Comparison of ENCODE assay signal across 25 cellular contexts in the genomic region with DNA sequence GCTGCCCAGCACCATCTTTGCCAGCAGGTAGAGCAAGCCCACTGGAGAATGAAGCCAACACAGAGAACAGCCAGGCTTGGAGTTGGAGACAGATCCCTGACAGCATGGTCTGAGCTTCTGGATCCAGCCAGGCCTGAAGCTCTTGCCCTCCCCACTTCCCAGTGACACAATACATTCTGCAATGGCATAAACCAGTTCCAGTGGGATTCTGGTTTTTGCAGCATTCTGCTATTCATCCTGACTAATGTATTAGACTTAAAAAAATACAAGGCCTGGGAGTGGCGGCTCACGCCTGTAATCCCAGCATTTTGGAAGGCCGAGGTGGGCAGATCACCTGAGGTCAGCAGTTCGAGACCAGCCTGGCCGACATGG. TPM values are rescaled to one million over a fixed set of nuclear protein-coding genes. Genes with fewer than 3 reads are reported as not detected.
A peak's percentile ranks its signal among the peaks of the same experiment; 100 is the strongest.
DNase-seq lines count a peak whose midpoint lies in the region; ATAC-seq and TF ChIP-seq lines count a peak whose summit lies in the region.
"Had no signal": no experiment of that assay in that cellular context is flagged by ENCODE, and none has a peak within 500 bp of the region (broad histone marks: within the 10 kb centered on the region; RNA-seq: fewer than 3 reads in every experiment).

No MANE protein-coding gene starts in this region.

- no peak overlapping the region for H2AFZ ChIP-seq in PC-9

- peaks cover 30% of the 10 kb centered on the region for H3K4me1 Mint-ChIP-seq in activated CD4-positive, alpha-beta memory T cell treated with anti-CD3 and anti-CD28 coated beads for 36 hours (ENCODE audit: low read depth)

- peak overlapping the region in 7 of 11 experiments; percentile 6 to 93 (median 89); a peak in 13 of 22 replicates for H3K27ac ChIP-seq in BLaER1 treated with 17β-estradiol and CSF1 and Interleukin-3, amounts not matched to agents 10 nM and 100 nM
- peak overlapping the region; percentile 98 for H3K27ac ChIP-seq in PC-9
- H3K27ac ChIP-seq in esophagus (ENCODE audit: low read depth in 2 of 2, low read length in 1 of 2): peak overlapping the region; percentile 46 to 70
- H3K27ac ChIP-seq in skin epidermis: peak overlapping the region in 15 of 21 experiments; percentile 22 to 84 (median 65)

- H3K9me3 Mint-ChIP-seq in activated CD4-positive, alpha-beta memory T cell treated with anti-CD3 and anti-CD28 coated beads for 36 hours: no peaks in the 10 kb centered on the region
- H3K9me3 Mint-ChIP-seq: stimulated activated naive B cell treated with anti-CD40 and anti-IgM and Interleukin-4, amounts not matched to agents 10 μg/mL and 1 μg/mL and 100 μg/mL, for 72 hours had no signal

- ATAC-seq in HG03565 (IDR thresholded peaks at IDR 0.05; ENCODE audit: unreplicated experiment) (no peak), HG02571 (IDR thresholded peaks at IDR 0.05; ENCODE audit: unreplicated experiment) (no peak)
- ATAC-seq: stimulated activated naive B cell treated with anti-CD40 and anti-IgM and Interleukin-4, amounts not matched to agents 10 μg/mL and 1 μg/mL and 100 μg/mL, for 72 hours had no signal

- H3K9me3 ChIP-seq in BLaER1 treated with 17β-estradiol and CSF1 and Interleukin-3, amounts not matched to agents 10 nM and 100 nM (replicated peaks in 1 of 11): no peaks in the 10 kb centered on the region
- H3K9me3 ChIP-seq in PC-9 (ENCODE audit: insufficient read depth, low read depth) (no peaks in the 10 kb centered on the region), esophagus (ENCODE audit: control insufficient read depth in 2 of 2, insufficient read depth in 1 of 2, low read depth in 1 of 2, low read length in 1 of 2) (no peaks in the 10 kb centered on the region)
- H3K9me3 ChIP-seq: heart left ventricle, SK-N-SH, testis had no signal

- DNase-seq in PC-9 (no peak), NCI-H82 treated with DMSO at 0.1 percent for 48 hours (lab: John Stamatoyannopoulos, UW; ENCODE audit: unreplicated experiment) (no peak)
- DNase-seq in activated CD4-positive, alpha-beta memory T cell treated with anti-CD3 and anti-CD28 coated beads for 36 hours: no peak
- DNase-seq: activated CD4-positive, alpha-beta T cell treated with anti-CD3 and anti-CD28 coated beads for 4 hours; activated naive CD4-positive, alpha-beta T cell treated with Interleukin-2 at 50 U/mL for 16 hours; activated T-cell treated with anti-CD3 and anti-CD28 coated beads, Interleukin-2, amount 50 U/mL, for 48 hours; cortex of kidney; heart left ventricle; left cardiac atrium; NCI-H1092; NCI-H187; NCI-H2171 treated with DMSO at 0.1 percent for 48 hours; NCI-H524; RPMI8226; SK-N-SH; stimulated activated CD4-positive, alpha-beta T cell treated with anti-CD3 and anti-CD28 coated beads, Interleukin-4, amount 100 ng/mL, for 24 hours; stimulated activated naive B cell treated with anti-CD40 and anti-IgM and Interleukin-4, amounts not matched to agents 10 μg/mL and 1 μg/mL and 100 μg/mL, for 72 hours; T-helper 2 cell; testis had no signal

- no peaks in the 10 kb centered on the region for H3K9me2 ChIP-seq in PC-9 (ENCODE audit: insufficient read depth)
- H3K9me2 ChIP-seq: SK-N-SH had no signal

- CTCF ChIA-PET in PC-9 (lab: Charles Lee): no interaction called here
- CTCF ChIA-PET in activated CD4-positive, alpha-beta memory T cell treated with anti-CD3 and anti-CD28 coated beads for 36 hours (lab: Charles Lee): interaction anchor here (1.5 kb wide), 1 partner anchor 14 kb away, joined by 5 read pairs; no protein-coding TSS in a partner anchor

- peak overlapping the region in 1 of 11 experiments; percentile 35; a peak in 2 of 22 replicates for H3K9ac ChIP-seq in BLaER1 treated with 17β-estradiol and CSF1 and Interleukin-3, amounts not matched to agents 10 nM and 100 nM
- H3K9ac ChIP-seq: SK-N-SH had no signal

- peaks cover 25% of the 10 kb centered on the region for H3F3A ChIP-seq in PC-9 (ENCODE audit: insufficient read depth, low read depth)

- peaks cover 97 to 100% (median 100%) of the 10 kb centered on the region in 10 experiments for H3K4me1 ChIP-seq in BLaER1 treated with 17β-estradiol and CSF1 and Interleukin-3, amounts not matched to agents 10 nM and 100 nM
- H3K4me1 ChIP-seq in PC-9 (replicated peaks; ENCODE audit: insufficient read depth) (peaks cover 49% of the 10 kb centered on the region), esophagus (ENCODE audit: control insufficient read depth in 2 of 2, insufficient read depth in 2 of 2, low read length in 1 of 2) (peaks cover 0 to 10% of the 10 kb centered on the region in 2 donors)

- H4K20me1 ChIP-seq in BLaER1 treated with 17β-estradiol and CSF1 and Interleukin-3, amounts not matched to agents 10 nM and 100 nM: no peaks in the 10 kb centered on the region; a peak in 1 of 22 replicates
- H4K20me1 ChIP-seq in PC-9 (ENCODE audit: insufficient read depth): no peaks in the 10 kb centered on the region

- POLR2A ChIA-PET in PC-9 (lab: Charles Lee; ENCODE audit: unreplicated experiment): interaction anchor here (0.7 kb wide), 1 partner anchor 13 kb away, joined by 4 read pairs; no protein-coding TSS in a partner anchor
- POLR2A ChIA-PET in activated CD4-positive, alpha-beta memory T cell treated with anti-CD3 and anti-CD28 coated beads for 36 hours (lab: Charles Lee): interaction anchor here (1.1 kb wide), 1 partner anchor 14 kb away, joined by 3 read pairs; no protein-coding TSS in a partner anchor

- H3K4me3 Mint-ChIP-seq in activated CD4-positive, alpha-beta memory T cell treated with anti-CD3 and anti-CD28 coated beads for 36 hours: no peak overlapping the region
- H3K4me3 Mint-ChIP-seq: CD14-positive monocyte; stimulated activated naive B cell treated with anti-CD40 and anti-IgM and Interleukin-4, amounts not matched to agents 10 μg/mL and 1 μg/mL and 100 μg/mL, for 72 hours had no signal

- WGBS in esophagus, 2 donors: 86% methylated on average over 5 of the region's 5 CpGs

- H3K27me3 ChIP-seq in BLaER1 treated with 17β-estradiol and CSF1 and Interleukin-3, amounts not matched to agents 10 nM and 100 nM: no peaks in the 10 kb centered on the region
- H3K27me3 ChIP-seq in PC-9 (ENCODE audit: insufficient read depth, low read depth) (no peaks in the 10 kb centered on the region), esophagus (ENCODE audit: control insufficient read depth in 1 of 2, insufficient read depth in 2 of 2, low read length in 2 of 2) (no peaks in the 10 kb centered on the region)
- H3K27me3 ChIP-seq: heart left ventricle, testis had no signal

- no peaks in the 10 kb centered on the region for H3K79me2 ChIP-seq in PC-9 (ENCODE audit: low read depth)

- intact Hi-C loops in PC-9 (cut with micrococcal nuclease; ENCODE audit: unreplicated experiment): no loop called here
- intact Hi-C loops in activated CD4-positive, alpha-beta memory T cell treated with anti-CD3 and anti-CD28 coated beads for 36 hours (cut with micrococcal nuclease): no loop called here

- peak overlapping the region; percentile 75 to 99 (median 96) for H3K4me2 ChIP-seq in BLaER1 treated with 17β-estradiol and CSF1 and Interleukin-3, amounts not matched to agents 10 nM and 100 nM
- peak overlapping the region; percentile 53 for H3K4me2 ChIP-seq in PC-9
- H3K4me2 ChIP-seq: SK-N-SH had no signal

- no peak overlapping the region for H3K4me3 ChIP-seq in BLaER1 treated with 17β-estradiol and CSF1 and Interleukin-3, amounts not matched to agents 10 nM and 100 nM
- H3K4me3 ChIP-seq in PC-9: peak overlapping the region; percentile 26; the same call in 1 of the 2 replicates
- no peak overlapping the region for H3K4me3 ChIP-seq in esophagus (ENCODE audit: low read depth in 1 of 2, low read length in 2 of 2)
- no peak overlapping the region for H3K4me3 ChIP-seq in skin epidermis
- H3K4me3 ChIP-seq: heart left ventricle, testis had no signal

- no peaks in the 10 kb centered on the region for H3K27me3 Mint-ChIP-seq in activated CD4-positive, alpha-beta memory T cell treated with anti-CD3 and anti-CD28 coated beads for 36 hours
- H3K27me3 Mint-ChIP-seq: stimulated activated naive B cell treated with anti-CD40 and anti-IgM and Interleukin-4, amounts not matched to agents 10 μg/mL and 1 μg/mL and 100 μg/mL, for 72 hours had no signal

- BruUV-seq in PC-9 (replicated peaks; lab: Mats Ljungman, UMichigan): TSS peak; percentile 61

- no peak for TF ChIP-seq CTCF in PC-9 (conservative IDR thresholded peaks at IDR 0.05)

- no peak overlapping the region for H3K27ac Mint-ChIP-seq in activated CD4-positive, alpha-beta memory T cell treated with anti-CD3 and anti-CD28 coated beads for 36 hours

- no peaks in the 10 kb centered on the region for H3K36me3 Mint-ChIP-seq in activated CD4-positive, alpha-beta memory T cell treated with anti-CD3 and anti-CD28 coated beads for 36 hours

- H3K36me3 ChIP-seq in BLaER1 treated with 17β-estradiol and CSF1 and Interleukin-3, amounts not matched to agents 10 nM and 100 nM: no peaks in the 10 kb centered on the region
- H3K36me3 ChIP-seq in PC-9 (ENCODE audit: low read depth): no peaks in the 10 kb centered on the region
- H3K36me3 ChIP-seq in esophagus (ENCODE audit: control insufficient read depth in 2 of 2, insufficient read depth in 2 of 2, low read length in 1 of 2): no peaks in the 10 kb centered on the region
- H3K36me3 ChIP-seq: heart left ventricle had no signal

RNA-seq across cellular contexts. Expression of a gene that starts 40.6 kb away (rescaled TPM):
- total RNA-seq in PC-9 (2021): 232 and 244 TPM in 2 replicates
- 10 to 100 TPM; 10.9 to 28.7 TPM for polyA plus RNA-seq in esophagus
- total RNA-seq in activated CD4-positive, alpha-beta memory T cell treated with anti-CD3 and anti-CD28 coated beads for 36 hours: 100 to 1,000 TPM; 130 to 134 TPM

RNA-seq across cellular contexts. Expression of a gene that starts 41.0 kb away (rescaled TPM):
- 12.6 and 17.0 TPM in 2 replicates for total RNA-seq in PC-9 (2021)
- 10 to 100 TPM in 1 of 2 donors, 1 to 10 TPM in 1; 8.7 to 11.7 TPM for polyA plus RNA-seq in esophagus
- total RNA-seq in activated CD4-positive, alpha-beta memory T cell treated with anti-CD3 and anti-CD28 coated beads for 36 hours: 1 to 10 TPM; 9.1 TPM
